Comparison of ENCODE assay signal across 8 cellular contexts in the genomic region with DNA sequence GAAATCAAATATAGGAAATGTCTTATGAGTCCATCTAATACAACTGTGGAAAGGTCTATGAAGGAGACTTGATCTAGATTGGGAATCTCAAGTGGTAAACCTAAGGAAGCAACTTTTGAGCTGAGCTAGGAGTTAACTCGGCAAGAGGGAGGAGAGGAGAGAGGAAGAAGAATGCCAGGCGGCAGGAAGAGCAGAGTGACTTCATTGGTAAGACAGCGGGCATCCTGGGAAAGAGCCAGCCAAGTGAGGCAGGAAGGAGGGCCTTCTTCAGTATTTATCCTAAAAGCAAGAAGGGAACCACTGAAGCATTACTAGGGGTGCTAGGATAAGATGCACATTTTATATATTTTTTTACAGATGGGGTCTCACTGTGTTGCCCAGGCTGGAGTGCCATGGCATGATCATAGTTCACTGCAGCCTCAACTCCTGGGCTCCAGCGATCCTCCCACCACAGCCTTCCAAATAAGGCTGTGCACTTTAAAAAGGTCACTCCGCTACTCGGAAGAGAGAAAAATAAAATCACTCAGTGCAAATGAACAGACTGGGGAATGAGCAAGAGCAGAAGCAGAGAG. TPM values are rescaled to one million over a fixed set of nuclear protein-coding genes. Genes with fewer than 3 reads are reported as not detected.
DNase-seq lines count a peak whose midpoint lies in the region; ATAC-seq, FAIRE-seq and TF ChIP-seq lines count a peak whose summit lies in the region.

No MANE protein-coding gene starts in this region.

- H2AFZ ChIP-seq in ACC112 (ENCODE audit: low read length, unreplicated experiment) = no peak overlapping the region
- H2AFZ ChIP-seq in astrocyte (ENCODE audit: low read depth, low read length) = no peak overlapping the region

- H3K36me3 ChIP-seq in ACC112 (ENCODE audit: insufficient read depth, low read length) (no peaks in the 10 kb centered on the region; the same call in 1 of the 2 replicates), HAP-1 (replicated peaks) (peaks cover 11% of the 10 kb centered on the region), astrocyte (ENCODE audit: insufficient read depth, low read length) (peaks cover 14% of the 10 kb centered on the region), muscle layer of colon (ENCODE audit: insufficient read depth, low read length) (peaks cover 27% of the 10 kb centered on the region)

- H3K4me1 ChIP-seq in ACC112 (ENCODE audit: control insufficient read depth, insufficient read depth, low read length, unreplicated experiment) (peaks cover 24% of the 10 kb centered on the region), HAP-1 (peaks cover 9% of the 10 kb centered on the region), astrocyte (ENCODE audit: insufficient read depth, low read length) (peaks cover 10% of the 10 kb centered on the region), muscle layer of colon (ENCODE audit: insufficient read depth, low read length) (peaks cover 23% of the 10 kb centered on the region)

- DNase-seq in HAP-1 (ENCODE audit: low spot score in 2 of 2) (no peak), astrocyte (ENCODE audit: low read depth) (no peak), DMS153 (lab: John Stamatoyannopoulos, UW) (no peak), NOMO-1 (lab: John Stamatoyannopoulos, UW; ENCODE audit: unreplicated experiment in 2 of 2) (no peak), left cardiac atrium (no peak)
- DNase-seq in stimulated activated naive CD4-positive, alpha-beta T cell (lab: John Stamatoyannopoulos, UW) = no peak

- peak overlapping the region; percentile 93 for H3K4me3 Mint-ChIP-seq in astrocyte (ENCODE audit: unreplicated experiment)

- peak overlapping the region; percentile 91 for H3K4me3 ChIP-seq in ACC112 (ENCODE audit: low read depth, low read length)
- H3K4me3 ChIP-seq in HAP-1 = peak overlapping the region; percentile 61; the same call in 1 of the 2 replicates
- H3K4me3 ChIP-seq in astrocyte (ENCODE audit: insufficient read depth, low read depth, low read length) = peak overlapping the region; percentile 77
- H3K4me3 ChIP-seq in muscle layer of colon (ENCODE audit: low read depth in 1 of 2, low read length in 2 of 2) = peak overlapping the region; percentile 3 to 95

- H3K36me3 Mint-ChIP-seq in astrocyte (ENCODE audit: low read depth, unreplicated experiment) = peaks cover 1% of the 10 kb centered on the region

- no peak overlapping the region for H3K9ac ChIP-seq in astrocyte (ENCODE audit: low read length)
- peak overlapping the region; percentile 90 for H3K9ac ChIP-seq in muscle layer of colon (ENCODE audit: low read length)

- H3K9me3 Mint-ChIP-seq in astrocyte (ENCODE audit: unreplicated experiment) = no peaks in the 10 kb centered on the region

- ATAC-seq in left cardiac atrium = no peak

- H3K4me1 Mint-ChIP-seq in astrocyte (ENCODE audit: low read depth, unreplicated experiment) = peaks cover 15% of the 10 kb centered on the region

- H3K27me3 Mint-ChIP-seq in astrocyte (ENCODE audit: low read depth, unreplicated experiment) = peaks cover 1% of the 10 kb centered on the region

- 0 out of 2 replicates have a peak, but pooled peaks cover 2% of the 10 kb centered on the region for H3K9me3 ChIP-seq in HAP-1
- H3K9me3 ChIP-seq in astrocyte (ENCODE audit: insufficient read depth, low read depth, low read length) = no peaks in the 10 kb centered on the region
- H3K9me3 ChIP-seq in muscle layer of colon (ENCODE audit: low read length) = no peaks in the 10 kb centered on the region

- H3K27ac Mint-ChIP-seq in astrocyte (ENCODE audit: unreplicated experiment) = no peak overlapping the region

- no peak for TF ChIP-seq CTCF in astrocyte (IDR thresholded peaks at IDR 0.05; ENCODE audit: insufficient read depth, low read depth, low read length)

- H4K20me1 ChIP-seq in astrocyte (ENCODE audit: insufficient read depth, low read length) = peaks cover 56% of the 10 kb centered on the region

- H3K27me3 ChIP-seq in ACC112 (ENCODE audit: insufficient read depth, low read length) (no peaks in the 10 kb centered on the region), HAP-1 (ENCODE audit: low read depth) (no peaks in the 10 kb centered on the region), astrocyte (ENCODE audit: insufficient read depth, low read length) (no peaks in the 10 kb centered on the region), muscle layer of colon (ENCODE audit: control insufficient read depth in 1 of 2, insufficient read depth in 2 of 2, low read length in 2 of 2) (no peaks in the 10 kb centered on the region)

- H3K79me2 ChIP-seq in ACC112 (ENCODE audit: control insufficient read depth, insufficient read depth, low read length, unreplicated experiment) = peaks cover 52% of the 10 kb centered on the region
- peaks cover 59% of the 10 kb centered on the region for H3K79me2 ChIP-seq in astrocyte (ENCODE audit: insufficient read depth, low read length)

- peak overlapping the region; percentile 86 for H3K4me2 ChIP-seq in astrocyte (ENCODE audit: low read length)

- no peak for FAIRE-seq in astrocyte (lab: Jason Lieb, UNC)

- in situ Hi-C loops in HAP-1 (cut with MboI; ENCODE audit: low sequenced_read_pairs) = no loop called here

- intact Hi-C loops in left cardiac atrium (cut with DNase I) = no loop called here

- H3K27ac ChIP-seq in ACC112 (ENCODE audit: low read depth, low read length) (no peak overlapping the region), astrocyte (ENCODE audit: low read depth, low read length) (no peak overlapping the region), muscle layer of colon (ENCODE audit: low read depth, low read length) (peak overlapping the region; percentile 43)

RNA-seq across cellular contexts. Expression of a gene that starts 2.0 kb away (rescaled TPM):
- 27.6 and 30.1 TPM in 2 replicates for total RNA-seq in astrocyte
- 10 to 100 TPM; 60.7 to 73.0 TPM for total RNA-seq in left cardiac atrium

RNA-seq across cellular contexts. Expression of a gene that starts 22.9 kb away (rescaled TPM):
- total RNA-seq in astrocyte = 54.8 and 58.6 TPM in 2 replicates
- total RNA-seq in left cardiac atrium = 10 to 100 TPM; 14.3 to 24.8 TPM

RNA-seq across cellular contexts. Expression of a gene that starts 33.4 kb away (rescaled TPM):
- total RNA-seq in astrocyte (61.0 and 62.5 TPM in 2 replicates), left cardiac atrium (10 to 100 TPM; 40.6 to 44.4 TPM)
